In the genomic region with DNA sequence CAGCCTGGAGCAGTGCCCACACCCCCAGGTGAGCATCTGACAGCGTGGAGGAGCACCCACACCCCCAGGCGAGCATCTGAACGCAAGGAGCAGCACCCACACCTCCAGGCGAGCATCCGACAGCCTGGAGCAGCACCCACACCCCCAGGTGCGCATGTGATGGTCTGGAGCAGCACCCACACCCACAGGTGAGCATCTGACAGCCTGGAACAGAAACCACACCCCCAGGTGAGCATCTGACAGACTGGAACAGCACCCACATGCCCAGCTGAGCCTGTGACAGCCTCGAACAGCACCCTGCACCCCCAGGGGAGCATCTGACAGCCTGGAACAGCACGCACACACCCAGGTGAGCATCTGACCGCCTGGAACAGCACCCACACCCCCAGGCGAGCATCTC, we compare ENCODE assay signal across 6 cellular contexts. TPM values are rescaled to one million over a fixed set of nuclear protein-coding genes. Genes with fewer than 3 reads are reported as not detected.
DNase-seq lines count a peak whose midpoint lies in the region; ATAC-seq and TF ChIP-seq lines count a peak whose summit lies in the region.
"Not testable (repeated sequence)": the region's sequence is repeated elsewhere in the genome, so short reads cannot be mapped to it uniquely, and the experiment has no call there.
"Had no signal": no experiment of that assay in that cellular context is flagged by ENCODE, and none has a peak within 500 bp of the region (broad histone marks: within the 10 kb centered on the region; RNA-seq: fewer than 3 reads in every experiment).

No MANE protein-coding gene starts in this region.

- not testable (repeated sequence) for TF ChIP-seq CTCF in RWPE2 (IDR thresholded peaks at IDR 0.05; ENCODE audit: poor library complexity, severe bottlenecking); spleen (IDR thresholded peaks at IDR 0.05 in 8 of 11, conservative IDR thresholded peaks at IDR 0.05 in 3 of 11)

- not testable (repeated sequence) for TF ChIP-seq POLR2A in spleen (IDR thresholded peaks at IDR 0.05)

- ATAC-seq in RWPE2 (ENCODE audit: low read depth); natural killer cell treated with Interleukin-12 subunit alpha and Interleukin-12 subunit beta and Interleukin-15 and Interleukin-18, amount 100 ng/mL, for 72 hours: not testable (repeated sequence)

- H3K4me1 Mint-ChIP-seq in natural killer cell treated with Interleukin-12 subunit alpha and Interleukin-12 subunit beta and Interleukin-15 and Interleukin-18, amount 100 ng/mL, for 72 hours (ENCODE audit: low read depth in 2 of 2), result not testable (repeated sequence)

- not testable (repeated sequence) for H3K4me3 ChIP-seq in RWPE2 (ENCODE audit: severe bottlenecking); spleen

- H3K9me3 ChIP-seq in RWPE2 (ENCODE audit: severe bottlenecking); spleen: not testable (repeated sequence)

- H3K27me3 Mint-ChIP-seq in natural killer cell treated with Interleukin-12 subunit alpha and Interleukin-12 subunit beta and Interleukin-15 and Interleukin-18, amount 100 ng/mL, for 72 hours, result not testable (repeated sequence)

- H3K36me3 ChIP-seq in RWPE2 (ENCODE audit: low read depth); spleen: not testable (repeated sequence)

- WGBS in spleen, 5 donors, result 31 to 60% (median 43%) methylated on average over 1 to 6 of the region's 10 CpGs; no CpG with 5 or more reads in 2 of the 5 donors

- not testable (repeated sequence) for H3K27ac ChIP-seq in RWPE2 (ENCODE audit: poor library complexity, severe bottlenecking); spleen

- not testable (repeated sequence) for H3K27me3 ChIP-seq in RWPE2 (ENCODE audit: insufficient read depth, poor library complexity, severe bottlenecking)
- H3K27me3 ChIP-seq in spleen (replicated peaks in 1 of 7), result peaks cover 0 to 26% (median 0%) of the 10 kb centered on the region in 7 donors

- DNase-seq in RWPE2 (ENCODE audit: low spot score) (peak; percentile 64), cardiac septum (ENCODE audit: low spot score) (peak; percentile 31), spleen (peak; percentile 8), ureter (ENCODE audit: low spot score) (peak; percentile 41)
- peak; percentile 44 for DNase-seq in natural killer cell treated with Interleukin-12 subunit alpha and Interleukin-12 subunit beta and Interleukin-15 and Interleukin-18, amount 100 ng/mL, for 72 hours (ENCODE audit: low spot score)

- H3K27ac Mint-ChIP-seq in natural killer cell treated with Interleukin-12 subunit alpha and Interleukin-12 subunit beta and Interleukin-15 and Interleukin-18, amount 100 ng/mL, for 72 hours, result not testable (repeated sequence)

- H3K4me3 Mint-ChIP-seq in natural killer cell treated with Interleukin-12 subunit alpha and Interleukin-12 subunit beta and Interleukin-15 and Interleukin-18, amount 100 ng/mL, for 72 hours, result not testable (repeated sequence)

- not testable (repeated sequence) for H3K9me3 Mint-ChIP-seq in natural killer cell treated with Interleukin-12 subunit alpha and Interleukin-12 subunit beta and Interleukin-15 and Interleukin-18, amount 100 ng/mL, for 72 hours

- not testable (repeated sequence) for H3K36me3 Mint-ChIP-seq in natural killer cell treated with Interleukin-12 subunit alpha and Interleukin-12 subunit beta and Interleukin-15 and Interleukin-18, amount 100 ng/mL, for 72 hours

- intact Hi-C loops in cardiac septum (cut with DNase I); spleen (cut with DNase I; ENCODE audit: low total_unique reads): not testable (repeated sequence)

- not testable (repeated sequence) for H3K4me1 ChIP-seq in RWPE2 (ENCODE audit: insufficient read depth, poor library complexity, severe bottlenecking); spleen

RNA-seq across cellular contexts. Expression of gene TTC34, which starts 46.9 kb away (rescaled TPM):
- total RNA-seq in cardiac septum (0.35 TPM), spleen (1 to 10 TPM in 6 of 7 donors, under 1 TPM in 1; 0.64 to 2.8 (median 1.8) TPM), ureter (3.0 TPM)
- under 1 TPM; 0.40 to 0.56 TPM for total RNA-seq in natural killer cell treated with Interleukin-12 subunit alpha and Interleukin-12 subunit beta and Interleukin-15 and Interleukin-18, amount 100 ng/mL, for 72 hours
- under 1 TPM; 0.09 to 0.51 (median 0.13) TPM for polyA plus RNA-seq in spleen
- total RNA-seq: A172 had no signal

Comparison
In these comparisons a context has a peak if more than half of its experiments do, and no peak if none do; other contexts are left out.
1. DNase-seq: peak in every context shown above with its lines; median percentile 64 in RWPE2; 44 in natural killer cell treated with Interleukin-12 subunit alpha and Interleukin-12 subunit beta and Interleukin-15 and Interleukin-18, amount 100 ng/mL, for 72 hours; 41 in ureter; 31 in cardiac septum; 8 in spleen.